Comparison of ENCODE assay signal across 15 cellular contexts in genomic region chr12:94219622-94220302, GRCh38.
DNase-seq lines count a peak whose midpoint lies in the region; ATAC-seq, FAIRE-seq and TF ChIP-seq lines count a peak whose summit lies in the region.
"Had no signal": no experiment of that assay in that cellular context is flagged by ENCODE, and none has a peak within 500 bp of the region (broad histone marks: within the 10 kb centered on the region; RNA-seq: fewer than 3 reads in every experiment).

No MANE protein-coding gene starts in this region.

- intact Hi-C loops in K562 (cut with micrococcal nuclease): no loop called here

- POLR2A ChIA-PET in A549 (lab: Yijun Ruan, JAX) (no interaction called here), HEK293 (lab: Yijun Ruan, JAX) (no interaction called here), K562 (lab: Yijun Ruan, JAX) (interaction anchor here (0.8 kb wide), 1 partner anchor 14 kb away, joined by 4 read pairs; no protein-coding TSS in a partner anchor)

- TF ChIP-seq CTCF in A549 (IDR thresholded peaks at IDR 0.05) (no peak), HEK293 (tag by site-specific recombination; IDR thresholded peaks at IDR 0.05) (no peak), K562 (IDR thresholded peaks at IDR 0.05 in 2 of 3, conservative IDR thresholded peaks at IDR 0.05 in 1 of 3; ENCODE audit: insufficient read depth in 2 of 3, low read depth in 1 of 3, low read length in 3 of 3) (no peak)

- H3K27ac ChIP-seq in A549 (no peak overlapping the region), HEK293 (ENCODE audit: extremely low read depth, low read depth, low read length) (no peak overlapping the region), K562 (ENCODE audit: extremely low read depth, low read depth, low read length) (no peak overlapping the region)
- H3K27ac ChIP-seq in effector memory CD4-positive, alpha-beta T cell (ENCODE audit: insufficient read depth, low read length, poor library complexity, severe bottlenecking): no peak overlapping the region
- H3K27ac ChIP-seq: C4-2B, GM23248 had no signal

- FAIRE-seq in A549 (lab: Jason Lieb, UNC): no peak
- no peak for FAIRE-seq in K562 (lab: Jason Lieb, UNC)
- FAIRE-seq: GM12878 had no signal

- H3K36me3 ChIP-seq in HEK293 (ENCODE audit: control insufficient read depth in 2 of 2, insufficient read depth in 1 of 2, low read length in 2 of 2) (no peaks in the 10 kb centered on the region), K562 (ENCODE audit: control insufficient read depth, insufficient read depth, low read length) (no peaks in the 10 kb centered on the region)
- H3K36me3 ChIP-seq in effector memory CD4-positive, alpha-beta T cell (ENCODE audit: control insufficient read depth, insufficient read depth, low read length): peaks cover 13% of the 10 kb centered on the region

- H3K9ac ChIP-seq in K562 (ENCODE audit: insufficient read depth in 1 of 2, low read depth in 2 of 2, low read length in 2 of 2): no peak overlapping the region
- H3K9ac ChIP-seq: GM23248 had no signal

- TF ChIP-seq EP300 in A549 (IDR thresholded peaks at IDR 0.05): no peak
- no peak for TF ChIP-seq EP300 in K562 (IDR thresholded peaks at IDR 0.05; ENCODE audit: low read length)

- in situ Hi-C loops in K562 (cut with MboI): no loop called here

- WGBS in A549 (ENCODE audit: missing lambda C conversion rate): 60% methylated on average over 2 of the region's 2 CpGs
- 0% methylated on average over 2 of the region's 2 CpGs for WGBS in K562 (ENCODE audit: insufficient coverage, low coverage, missing lambda C conversion rate)

- CTCF ChIA-PET in A549 (lab: Yijun Ruan, JAX) (interaction anchor here (0.5 to 0.8 kb wide), 2 partner anchors 84 to 1278 kb away, joined by 3 read pairs; no protein-coding TSS in a partner anchor), HEK293 (lab: Yijun Ruan, JAX) (no interaction called here), K562 (lab: Yijun Ruan, JAX; ENCODE audit: low intra/inter-chr PET ratio) (no interaction called here)

- no TSS peak for BruUV-seq in K562 (replicated peaks; lab: Mats Ljungman, UMichigan)

- no peak for ATAC-seq in A549
- ATAC-seq in K562: no peak
- ATAC-seq in stimulated activated memory B cell treated with anti-CD40 and anti-IgM and Interleukin-4, amounts not matched to agents 10 μg/mL and 1 μg/mL and 100 μg/mL, for 72 hours: no peak
- ATAC-seq in esophagus mucosa: no peak
- ATAC-seq: GM12878 had no signal

- H3K4me1 Mint-ChIP-seq in stimulated activated memory B cell treated with anti-CD40 and anti-IgM and Interleukin-4, amounts not matched to agents 10 μg/mL and 1 μg/mL and 100 μg/mL, for 72 hours: peaks cover 24% of the 10 kb centered on the region

- DNase-seq in A549 (ENCODE audit: low read depth in 1 of 2, low spot score in 1 of 2) (no peak), K562 (ENCODE audit: extremely low read depth in 1 of 4, low spot score in 3 of 4) (peak in 1 of 4 experiments; percentile 32), DMS53 (lab: John Stamatoyannopoulos, UW) (no peak)
- DNase-seq in effector memory CD4-positive, alpha-beta T cell: no peak
- DNase-seq: ACHN; CD4-positive, alpha-beta T cell; DND-41; EL; GM23248 had no signal

- no peaks in the 10 kb centered on the region for H3K9me1 ChIP-seq in K562 (ENCODE audit: control insufficient read depth, insufficient read depth, low read length)

- peaks cover 15% of the 10 kb centered on the region in 2 experiments for H3K27me3 ChIP-seq in K562 (ENCODE audit: control insufficient read depth in 2 of 2, insufficient read depth in 2 of 2, low read length in 2 of 2)
- no peaks in the 10 kb centered on the region for H3K27me3 ChIP-seq in effector memory CD4-positive, alpha-beta T cell (replicated peaks; ENCODE audit: control insufficient read depth, insufficient read depth, low read length, poor library complexity, severe bottlenecking)

- H3K4me1 ChIP-seq in A549 (no peaks in the 10 kb centered on the region), HEK293 (ENCODE audit: control insufficient read depth, insufficient read depth, low read length) (no peaks in the 10 kb centered on the region), K562 (replicated peaks in 1 of 2; ENCODE audit: control insufficient read depth in 2 of 2, insufficient read depth in 2 of 2, low read length in 2 of 2) (peaks cover 0 to 4% of the 10 kb centered on the region in 2 experiments; a peak in 1 of 5 replicates)
- H3K4me1 ChIP-seq in effector memory CD4-positive, alpha-beta T cell (ENCODE audit: control insufficient read depth, insufficient read depth, low read length, poor library complexity, severe bottlenecking): no peaks in the 10 kb centered on the region
- H3K4me1 ChIP-seq: HAP-1 had no signal

- H3K79me2 ChIP-seq in K562 (ENCODE audit: control insufficient read depth, insufficient read depth, low read length): no peaks in the 10 kb centered on the region

- H3K4me3 Mint-ChIP-seq in stimulated activated memory B cell treated with anti-CD40 and anti-IgM and Interleukin-4, amounts not matched to agents 10 μg/mL and 1 μg/mL and 100 μg/mL, for 72 hours: no peak overlapping the region
- H3K4me3 Mint-ChIP-seq: CD4-positive, alpha-beta T cell had no signal

- H3K4me2 ChIP-seq in A549 (no peak overlapping the region), K562 (ENCODE audit: insufficient read depth, low read length) (no peak overlapping the region)

- TF ChIP-seq RAD21 in A549 (conservative IDR thresholded peaks at IDR 0.05 in 1 of 2, IDR thresholded peaks at IDR 0.05 in 1 of 2) (no peak), K562 (CRISPR knock-in tag; conservative IDR thresholded peaks at IDR 0.05 in 1 of 2, IDR thresholded peaks at IDR 0.05 in 1 of 2) (no peak)

- H3K36me3 Mint-ChIP-seq in stimulated activated memory B cell treated with anti-CD40 and anti-IgM and Interleukin-4, amounts not matched to agents 10 μg/mL and 1 μg/mL and 100 μg/mL, for 72 hours: peaks cover 38% of the 10 kb centered on the region

- H2AFZ ChIP-seq in K562 (ENCODE audit: low read depth, low read length): no peak overlapping the region
- H2AFZ ChIP-seq: GM23248 had no signal

- no peaks in the 10 kb centered on the region for H3K27me3 Mint-ChIP-seq in stimulated activated memory B cell treated with anti-CD40 and anti-IgM and Interleukin-4, amounts not matched to agents 10 μg/mL and 1 μg/mL and 100 μg/mL, for 72 hours
- H3K27me3 Mint-ChIP-seq: CD4-positive, alpha-beta T cell had no signal

- H3K9me3 ChIP-seq in A549: no peaks in the 10 kb centered on the region
- no peaks in the 10 kb centered on the region for H3K9me3 ChIP-seq in HEK293 (ENCODE audit: control insufficient read depth, insufficient read depth, low read depth, low read length)
- H3K9me3 ChIP-seq in K562 (replicated peaks; ENCODE audit: control insufficient read depth, insufficient read depth, low read depth, low read length): no peaks in the 10 kb centered on the region
- no peaks in the 10 kb centered on the region for H3K9me3 ChIP-seq in effector memory CD4-positive, alpha-beta T cell (ENCODE audit: control insufficient read depth, low read length)
- H3K9me3 ChIP-seq: HAP-1 had no signal

- peak overlapping the region; percentile 72 for H3K27ac Mint-ChIP-seq in stimulated activated memory B cell treated with anti-CD40 and anti-IgM and Interleukin-4, amounts not matched to agents 10 μg/mL and 1 μg/mL and 100 μg/mL, for 72 hours
- H3K27ac Mint-ChIP-seq: CD4-positive, alpha-beta T cell had no signal

- TF ChIP-seq POLR2A in A549 (IDR thresholded peaks at IDR 0.05; ENCODE audit: low read length) (no peak), K562 (conservative IDR thresholded peaks at IDR 0.05) (no peak)

- no peaks in the 10 kb centered on the region for H3K9me3 Mint-ChIP-seq in stimulated activated memory B cell treated with anti-CD40 and anti-IgM and Interleukin-4, amounts not matched to agents 10 μg/mL and 1 μg/mL and 100 μg/mL, for 72 hours
- H3K9me3 Mint-ChIP-seq: CD4-positive, alpha-beta T cell had no signal

- H4K20me1 ChIP-seq in K562 (replicated peaks; ENCODE audit: control insufficient read depth, insufficient read depth, low read length): no peaks in the 10 kb centered on the region; the same call in 1 of the 2 replicates

- H3K4me3 ChIP-seq in A549 (no peak overlapping the region), HEK293 (ENCODE audit: low read depth, low read length) (no peak overlapping the region), K562 (no peak overlapping the region)
- H3K4me3 ChIP-seq in effector memory CD4-positive, alpha-beta T cell (ENCODE audit: insufficient read depth, low read depth, low read length, poor library complexity, severe bottlenecking): no peak overlapping the region
- H3K4me3 ChIP-seq: GM12878, GM23248, HAP-1 had no signal

TF ChIP-seq in HEK293, 187 proteins besides CTCF, POLR2A, EP300 and RAD21 (continues in another document):
- no peak for TF ChIP-seq ZNF239 (tag by site-specific recombination; IDR thresholded peaks at IDR 0.05)
- no peak for TF ChIP-seq ZNF664 (tag by site-specific recombination; IDR thresholded peaks at IDR 0.05)
- TF ChIP-seq ZNF624 (tag by site-specific recombination; IDR thresholded peaks at IDR 0.05): no peak
- TF ChIP-seq ZNF157 (tag by site-specific recombination; IDR thresholded peaks at IDR 0.05): no peak
- TF ChIP-seq ZNF658 (tag by site-specific recombination; IDR thresholded peaks at IDR 0.05): no peak
- no peak for TF ChIP-seq ZNF660 (tag by site-specific recombination; IDR thresholded peaks at IDR 0.05)
- no peak for TF ChIP-seq ZNF473 (tag by site-specific recombination; IDR thresholded peaks at IDR 0.05)
- TF ChIP-seq ZNF184 (tag by site-specific recombination; IDR thresholded peaks at IDR 0.05): no peak
- TF ChIP-seq ZBTB17 (tag by site-specific recombination; IDR thresholded peaks at IDR 0.05): no peak
- TF ChIP-seq ZNF214 (tag by site-specific recombination; IDR thresholded peaks at IDR 0.05; ENCODE audit: borderline replicate concordance): no peak
- no peak for TF ChIP-seq ZNF560 (tag by site-specific recombination; IDR thresholded peaks at IDR 0.05; ENCODE audit: borderline replicate concordance)

TF ChIP-seq in K562, 482 proteins besides CTCF, POLR2A, EP300 and RAD21 (continues in another document):
- no peak for TF ChIP-seq PHF21A (IDR thresholded peaks at IDR 0.05; ENCODE audit: borderline replicate concordance, low read depth)
